10 cellular contexts compared by ENCODE assay signal in the genomic region with DNA sequence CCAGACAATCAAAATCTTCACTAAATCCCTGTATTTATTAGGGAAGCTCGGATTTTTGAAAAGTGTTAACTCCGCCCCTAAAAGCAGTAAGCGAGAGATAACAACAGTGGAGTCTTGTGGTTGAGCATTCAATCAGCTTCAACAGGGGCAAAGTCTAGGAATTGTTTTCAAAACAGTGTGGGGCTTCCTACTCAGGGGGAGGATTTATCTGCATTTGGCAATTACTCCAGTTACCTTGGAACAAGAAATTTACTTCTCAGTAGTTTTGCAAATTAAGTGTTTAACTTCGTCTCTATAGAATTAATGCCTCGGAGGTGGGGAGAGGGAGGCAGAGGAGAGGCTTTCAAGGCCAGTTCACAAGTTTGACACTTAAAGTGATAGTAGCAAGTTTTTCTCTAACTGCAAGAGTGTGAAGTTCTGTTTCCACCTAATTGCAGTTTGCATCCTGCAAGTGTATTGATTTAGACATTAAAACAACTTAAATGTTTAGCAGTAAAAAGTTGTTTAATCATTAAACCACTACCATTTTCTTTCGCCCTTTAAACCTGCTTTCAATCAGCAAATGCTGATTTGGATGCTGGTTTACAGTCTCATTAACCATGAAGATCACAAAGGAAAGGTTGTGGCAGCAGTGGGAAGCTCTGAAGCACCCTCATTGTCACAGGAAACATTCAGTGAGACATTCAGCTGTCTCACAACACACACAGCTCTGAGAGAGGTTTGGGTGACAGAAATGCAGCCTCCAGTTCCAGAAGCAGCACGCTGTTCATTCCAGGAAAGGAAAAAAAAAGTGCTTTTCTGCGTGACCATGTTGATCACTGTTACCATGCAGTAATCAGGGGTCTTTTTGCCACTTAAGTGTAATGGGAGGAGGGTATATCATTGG.
DNase-seq lines count a peak whose midpoint lies in the region; ATAC-seq and TF ChIP-seq lines count a peak whose summit lies in the region.
"Had no signal": no experiment of that assay in that cellular context is flagged by ENCODE, and none has a peak within 500 bp of the region (broad histone marks: within the 10 kb centered on the region; RNA-seq: fewer than 3 reads in every experiment).

No MANE protein-coding gene starts in this region.

- no peak overlapping the region for H3T11ph ChIP-seq in H9 (ENCODE audit: low read length)

- peak overlapping the region; percentile 71 to 90 (median 84) for H3K4me2 ChIP-seq in BLaER1 treated with 17β-estradiol and CSF1 and Interleukin-3, amounts not matched to agents 10 nM and 100 nM
- H3K4me2 ChIP-seq in H9 (ENCODE audit: insufficient read depth, insufficient read length, low read length), result peak overlapping the region; percentile 40

- no peaks in the 10 kb centered on the region for H4K20me1 ChIP-seq in BLaER1 treated with 17β-estradiol and CSF1 and Interleukin-3, amounts not matched to agents 10 nM and 100 nM
- H4K20me1 ChIP-seq in H9 (ENCODE audit: control insufficient read depth, insufficient read depth, insufficient read length), result no peaks in the 10 kb centered on the region

- peak overlapping the region; percentile 47 to 97 (median 93) for H3K27ac Mint-ChIP-seq in H9

- no peak overlapping the region for H3K18ac ChIP-seq in H9 (ENCODE audit: insufficient read length, low read depth, low read length)

- no peak overlapping the region for H3K56ac ChIP-seq in H9 (ENCODE audit: insufficient read length, low read depth, low read length)

- no peaks in the 10 kb centered on the region for H3K9me3 Mint-ChIP-seq in H9

- H2AFZ ChIP-seq in H9 (ENCODE audit: low read length), result peak overlapping the region; percentile 66

- H2BK15ac ChIP-seq in H9 (ENCODE audit: low read depth, low read length), result no peak overlapping the region

- no peaks in the 10 kb centered on the region for H3K27me3 Mint-ChIP-seq in H9 (ENCODE audit: low read depth)

- no peak overlapping the region for H3K23ac ChIP-seq in H9 (ENCODE audit: insufficient read length, low read depth, low read length)

- H2BK12ac ChIP-seq in H9 (ENCODE audit: insufficient read length, low read depth, low read length), result no peak overlapping the region

- peaks cover 66 to 91% (median 82%) of the 10 kb centered on the region in 10 experiments for H3K4me1 ChIP-seq in BLaER1 treated with 17β-estradiol and CSF1 and Interleukin-3, amounts not matched to agents 10 nM and 100 nM
- H3K4me1 ChIP-seq in H9 (ENCODE audit: insufficient read depth, low read length) (peaks cover 7% of the 10 kb centered on the region; the same call in 1 of the 2 replicates), mucosa of descending colon (ENCODE audit: low read depth) (peaks cover 28% of the 10 kb centered on the region), thyroid gland (no peaks in the 10 kb centered on the region), breast epithelium (no peaks in the 10 kb centered on the region)

- H3K79me1 ChIP-seq in H9 (ENCODE audit: insufficient read depth, low read depth, low read length, poor library complexity, severe bottlenecking), result no peaks in the 10 kb centered on the region

- peak overlapping the region; percentile 73 to 82 (median 80) for H3K9ac ChIP-seq in BLaER1 treated with 17β-estradiol and CSF1 and Interleukin-3, amounts not matched to agents 10 nM and 100 nM
- H3K9ac ChIP-seq in H9 (ENCODE audit: extremely low read depth, insufficient read length, low read length), result no peak overlapping the region

- H3K27ac ChIP-seq in BLaER1 treated with 17β-estradiol and CSF1 and Interleukin-3, amounts not matched to agents 10 nM and 100 nM, result peak overlapping the region; percentile 81 to 96 (median 94)
- H3K27ac ChIP-seq in H9 (ENCODE audit: insufficient read length, low read depth, low read length), result peak overlapping the region; percentile 13
- peak overlapping the region; percentile 75 for H3K27ac ChIP-seq in VCaP
- no peak overlapping the region for H3K27ac ChIP-seq in thyroid gland
- H3K27ac ChIP-seq in breast epithelium, result no peak overlapping the region

- H2BK120ac ChIP-seq in H9 (ENCODE audit: low read depth, low read length, poor library complexity, severe bottlenecking), result no peak overlapping the region

- peak overlapping the region; percentile 19 to 58 (median 36); a peak in 15 of 20 replicates for H3K4me3 ChIP-seq in BLaER1 treated with 17β-estradiol and CSF1 and Interleukin-3, amounts not matched to agents 10 nM and 100 nM
- H3K4me3 ChIP-seq in mucosa of descending colon (no peak overlapping the region), thyroid gland (replicated peaks in 1 of 3) (no peak overlapping the region), breast epithelium (no peak overlapping the region)

- TF ChIP-seq POLR2A in thyroid gland (IDR thresholded peaks at IDR 0.05), result no peak
- TF ChIP-seq POLR2A in breast epithelium (IDR thresholded peaks at IDR 0.05), result no peak

- H3K9me3 ChIP-seq in BLaER1 treated with 17β-estradiol and CSF1 and Interleukin-3, amounts not matched to agents 10 nM and 100 nM (replicated peaks in 1 of 11), result peaks cover 24 to 33% (median 27%) of the 10 kb centered on the region in 11 experiments; a peak in 21 of 22 replicates
- H3K9me3 ChIP-seq in H9 (ENCODE audit: control insufficient read depth, low read depth, low read length) (no peaks in the 10 kb centered on the region), mucosa of descending colon (no peaks in the 10 kb centered on the region), thyroid gland (no peaks in the 10 kb centered on the region), breast epithelium (no peaks in the 10 kb centered on the region)

- H3K36me3 Mint-ChIP-seq in H9 (ENCODE audit: insufficient read depth in 1 of 3, low read depth in 3 of 3), result peaks cover 12 to 14% (median 13%) of the 10 kb centered on the region in 3 experiments; a peak in 5 of 7 replicates

- H2BK20ac ChIP-seq in H9 (ENCODE audit: low read depth, low read length, poor library complexity, severe bottlenecking), result no peak overlapping the region

- H3K4me1 Mint-ChIP-seq in H9, result peaks cover 40 to 62% of the 10 kb centered on the region in 2 experiments

- H3K14ac ChIP-seq in H9 (ENCODE audit: insufficient read depth, low read length), result no peak overlapping the region

- no peak overlapping the region for H2BK5ac ChIP-seq in H9 (ENCODE audit: insufficient read length, low read length)

- H3K79me2 ChIP-seq in H9 (ENCODE audit: insufficient read depth, low read length), result no peaks in the 10 kb centered on the region

- H3K36me3 ChIP-seq in BLaER1 treated with 17β-estradiol and CSF1 and Interleukin-3, amounts not matched to agents 10 nM and 100 nM, result peaks cover 0 to 6% (median 0%) of the 10 kb centered on the region in 11 experiments; a peak in 4 of 22 replicates
- no peaks in the 10 kb centered on the region for H3K36me3 ChIP-seq in mucosa of descending colon (ENCODE audit: low read depth)
- H3K36me3 ChIP-seq in thyroid gland, result no peaks in the 10 kb centered on the region
- no peaks in the 10 kb centered on the region for H3K36me3 ChIP-seq in breast epithelium

- H4K5ac ChIP-seq in H9 (ENCODE audit: insufficient read length, low read depth, low read length), result no peak overlapping the region

- WGBS in H9 (ENCODE audit: extremely low coverage, insufficient read length, low lambda C conversion rate), result no CpG with 5 or more reads among the region's 8 CpGs
- 71 to 76% methylated on average over 8 of the region's 8 CpGs for WGBS in thyroid gland, 2 donors

- no peak for TF ChIP-seq CTCF in H9 (conservative IDR thresholded peaks at IDR 0.05)
- no peak for TF ChIP-seq CTCF in VCaP (conservative IDR thresholded peaks at IDR 0.05)
- no peak for TF ChIP-seq CTCF in mucosa of descending colon (IDR thresholded peaks at IDR 0.05)
- TF ChIP-seq CTCF in thyroid gland (IDR thresholded peaks at IDR 0.05), result no peak
- TF ChIP-seq CTCF in breast epithelium (IDR thresholded peaks at IDR 0.05), result no peak

- H3K23me2 ChIP-seq in H9 (ENCODE audit: insufficient read length, low read depth, low read length, poor library complexity, severe bottlenecking), result no peaks in the 10 kb centered on the region

- H4K8ac ChIP-seq in H9 (replicated peaks; ENCODE audit: insufficient read length, low read depth, low read length), result no peak overlapping the region

- no peak overlapping the region for H2AK5ac ChIP-seq in H9 (ENCODE audit: insufficient read length, low read length)

- no peaks in the 10 kb centered on the region for H3K27me3 ChIP-seq in BLaER1 treated with 17β-estradiol and CSF1 and Interleukin-3, amounts not matched to agents 10 nM and 100 nM
- H3K27me3 ChIP-seq in H9 (ENCODE audit: insufficient read depth, low read length), result no peaks in the 10 kb centered on the region
- no peaks in the 10 kb centered on the region for H3K27me3 ChIP-seq in thyroid gland
- no peaks in the 10 kb centered on the region for H3K27me3 ChIP-seq in breast epithelium

- peak overlapping the region in 1 of 2 experiments; percentile 72; a peak in 3 of 5 replicates for H3K4me3 Mint-ChIP-seq in H9

- DNase-seq in H9, result no peak
- DNase-seq in mucosa of descending colon, result peak in 1 of 3 donors; percentile 34
- DNase-seq in thyroid gland, result no peak
- no peak for DNase-seq in NCI-H2171 treated with DMSO at 0.1 percent for 48 hours (lab: John Stamatoyannopoulos, UW)
- DNase-seq in breast epithelium (ENCODE audit: low spot score in 2 of 2), result no peak
- no peak for DNase-seq in NCI-H2196 treated with DMSO at 0.1 percent for 48 hours (lab: John Stamatoyannopoulos, UW; ENCODE audit: unreplicated experiment)
- DNase-seq: activated naive CD4-positive, alpha-beta T cell; NCI-H82 had no signal

- intact Hi-C loops in mucosa of descending colon (cut with DNase I, micrococcal nuclease), result no loop called here
- intact Hi-C loops in thyroid gland (cut with DNase I), result no loop called here
- intact Hi-C loops in breast epithelium (cut with DNase I; ENCODE audit: low total_unique reads), result no loop called here

- ATAC-seq in mucosa of descending colon, result peak; percentile 77

- H4K91ac ChIP-seq in H9 (ENCODE audit: insufficient read length, low read depth, low read length), result no peak overlapping the region

- H3K4ac ChIP-seq in H9 (ENCODE audit: low read depth, low read length), result no peak overlapping the region

Comparison
In these comparisons a context has a peak if more than half of its experiments do, and no peak if none do; other contexts are left out.
1. H3K27ac ChIP-seq: peak in BLaER1 treated with 17β-estradiol and CSF1 and Interleukin-3, amounts not matched to agents 10 nM and 100 nM (11 of 11), H9 (single experiment) and VCaP (single experiment); none in thyroid gland (0 of 3) and breast epithelium (0 of 2).
2. H3K4me3 ChIP-seq: peak in BLaER1 treated with 17β-estradiol and CSF1 and Interleukin-3, amounts not matched to agents 10 nM and 100 nM (10 of 10); none in mucosa of descending colon (single experiment), thyroid gland (0 of 3) and breast epithelium (0 of 3).